ENCODE assay signal across 25 cellular contexts in the genomic region with DNA sequence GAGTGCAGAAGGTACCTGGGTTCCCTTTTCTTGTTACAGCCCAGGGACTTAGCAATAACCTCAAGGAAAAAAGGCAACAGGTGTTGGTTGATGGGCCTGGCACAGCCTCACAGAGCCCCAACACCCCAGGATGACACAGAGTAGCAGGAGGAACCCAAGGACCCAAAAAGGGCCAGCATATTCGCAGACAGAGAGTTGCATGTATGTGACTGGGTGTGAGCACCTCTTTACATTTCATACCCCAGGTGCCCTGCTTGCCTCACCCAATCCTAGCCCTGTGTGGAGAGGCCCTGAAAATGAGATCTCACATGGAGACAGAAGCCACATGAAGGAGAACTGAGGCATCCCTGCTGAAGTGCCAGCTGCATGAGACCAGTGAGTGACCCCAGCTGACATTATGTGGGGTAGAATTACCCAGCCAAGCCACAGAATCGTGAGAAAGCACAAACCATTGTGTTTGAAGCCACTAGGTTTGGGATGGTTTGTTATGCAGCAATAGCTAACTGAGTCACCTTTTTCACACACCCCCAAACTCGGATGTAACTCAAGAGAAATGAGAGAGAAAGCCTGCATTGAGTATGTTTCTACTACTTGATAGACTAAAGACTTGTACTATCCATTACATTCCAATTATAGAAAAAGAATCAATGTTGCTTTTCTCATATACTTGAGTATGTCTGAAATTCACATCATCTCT. TPM values are rescaled to one million over a fixed set of nuclear protein-coding genes. Genes with fewer than 3 reads are reported as not detected.
DNase-seq lines count a peak whose midpoint lies in the region; ATAC-seq and TF ChIP-seq lines count a peak whose summit lies in the region.
"Had no signal": no experiment of that assay in that cellular context is flagged by ENCODE, and none has a peak within 500 bp of the region (broad histone marks: within the 10 kb centered on the region; RNA-seq: fewer than 3 reads in every experiment).

No MANE protein-coding gene starts in this region.

- H3K4ac ChIP-seq in trophoblast cell (ENCODE audit: low read depth, low read length), result no peak overlapping the region

- TF ChIP-seq CTCF in right atrium auricular region (IDR thresholded peaks at IDR 0.05) (no peak), dorsolateral prefrontal cortex (IDR thresholded peaks at IDR 0.05 in 54 of 56, conservative IDR thresholded peaks at IDR 0.05 in 2 of 56; ENCODE audit: low read depth in 1 of 56, partially characterized antibody in 56 of 56) (no peak), testis (IDR thresholded peaks at IDR 0.05) (no peak), A673 (conservative IDR thresholded peaks at IDR 0.05; ENCODE audit: low read depth, low read length) (no peak)

- ATAC-seq in activated T-cell treated with anti-CD3 and anti-CD28 coated beads, Interleukin-2, amount 50 U/mL, for 4 hours, result no peak

- H3K9me3 Mint-ChIP-seq in activated T-cell treated with anti-CD3 and anti-CD28 coated beads, Interleukin-2, amount 50 U/mL, for 4 hours, result no peaks in the 10 kb centered on the region

- H3K4me3 Mint-ChIP-seq in activated T-cell treated with anti-CD3 and anti-CD28 coated beads, Interleukin-2, amount 50 U/mL, for 4 hours, result no peak overlapping the region
- H3K4me3 Mint-ChIP-seq: CD14-positive monocyte, HFFc6 had no signal

- peaks cover 13% of the 10 kb centered on the region for H3K27me3 Mint-ChIP-seq in activated T-cell treated with anti-CD3 and anti-CD28 coated beads, Interleukin-2, amount 50 U/mL, for 4 hours (ENCODE audit: low read depth)

- H2BK12ac ChIP-seq in trophoblast cell (ENCODE audit: low read length), result no peak overlapping the region

- DNase-seq in right atrium auricular region (ENCODE audit: low spot score), result peak; percentile 38
- no peak for DNase-seq in cardiac septum (ENCODE audit: low spot score)
- peak in 1 of 10 donors; percentile 7 for DNase-seq in dorsolateral prefrontal cortex
- DNase-seq in trophoblast cell, result no peak
- peak; percentile 12 for DNase-seq in testis
- no peak for DNase-seq in T-helper 1 cell
- no peak for DNase-seq in A673 (ENCODE audit: low spot score)
- DNase-seq in activated T-cell treated with anti-CD3 and anti-CD28 coated beads, Interleukin-2, amount 50 U/mL, for 4 hours, result no peak
- DNase-seq: ACHN, AML-193, DMS 273 treated with DMSO at 0.1 percent for 48 hours, GF-D8, HFFc6, KBM-7, NCI-H1048, NCI-H1436 treated with DMSO at 0.1 percent for 48 hours, NCI-H2029 treated with DMSO at 0.1 percent for 48 hours, NCI-H2171 treated with DMSO at 0.1 percent for 48 hours, NCI-H748 treated with DMSO at 0.1 percent for 48 hours, OCI-M1 had no signal

- H3K79me1 ChIP-seq in trophoblast cell (ENCODE audit: low read length), result no peaks in the 10 kb centered on the region

- no peak overlapping the region for H2AFZ ChIP-seq in trophoblast cell (ENCODE audit: insufficient read depth, low read length, poor library complexity)

- H3K4me1 ChIP-seq in right atrium auricular region (peaks cover 0 to 29% of the 10 kb centered on the region in 2 donors), trophoblast cell (ENCODE audit: control insufficient read depth in 1 of 2, insufficient read depth in 2 of 2, low read length in 2 of 2) (peaks cover 3 to 8% of the 10 kb centered on the region in 2 experiments), testis (peaks cover 18% of the 10 kb centered on the region), A673 (ENCODE audit: insufficient read depth, low read length, poor library complexity, severe bottlenecking) (no peaks in the 10 kb centered on the region)

- no peaks in the 10 kb centered on the region for H3K4me1 Mint-ChIP-seq in activated T-cell treated with anti-CD3 and anti-CD28 coated beads, Interleukin-2, amount 50 U/mL, for 4 hours (ENCODE audit: low read depth)

- peak overlapping the region; percentile 80 to 84 for H3K27ac ChIP-seq in right atrium auricular region
- H3K27ac ChIP-seq in dorsolateral prefrontal cortex, result peak overlapping the region; percentile 65 to 100 (median 100)
- no peak overlapping the region for H3K27ac ChIP-seq in trophoblast cell (ENCODE audit: low read depth, low read length)
- peak overlapping the region in 1 of 2 donors; percentile 33 for H3K27ac ChIP-seq in testis
- no peak overlapping the region for H3K27ac ChIP-seq in A673 (ENCODE audit: low read depth, low read length, poor library complexity, severe bottlenecking)

- H3K36me3 ChIP-seq in right atrium auricular region, result no peaks in the 10 kb centered on the region
- H3K36me3 ChIP-seq in trophoblast cell (ENCODE audit: control insufficient read depth in 1 of 2, insufficient read depth in 2 of 2, low read length in 2 of 2), result no peaks in the 10 kb centered on the region
- no peaks in the 10 kb centered on the region for H3K36me3 ChIP-seq in testis (ENCODE audit: low read depth, missing control alignments)
- H3K36me3 ChIP-seq in A673 (ENCODE audit: insufficient read depth, low read length, poor library complexity, severe bottlenecking), result no peaks in the 10 kb centered on the region

- no peaks in the 10 kb centered on the region for H3K27me3 ChIP-seq in right atrium auricular region
- H3K27me3 ChIP-seq in dorsolateral prefrontal cortex, result no peaks in the 10 kb centered on the region
- H3K27me3 ChIP-seq in trophoblast cell (ENCODE audit: insufficient read depth, low read length), result peaks cover 2% of the 10 kb centered on the region
- no peaks in the 10 kb centered on the region for H3K27me3 ChIP-seq in testis
- H3K27me3 ChIP-seq in A673 (replicated peaks; ENCODE audit: insufficient read depth, low read depth, low read length, poor library complexity), result no peaks in the 10 kb centered on the region

- H3K18ac ChIP-seq in trophoblast cell (ENCODE audit: low read length), result no peak overlapping the region

- H2AK5ac ChIP-seq in trophoblast cell (ENCODE audit: low read length), result no peak overlapping the region

- H3K4me3 ChIP-seq in right atrium auricular region, result no peak overlapping the region
- no peak overlapping the region for H3K4me3 ChIP-seq in dorsolateral prefrontal cortex
- no peak overlapping the region for H3K4me3 ChIP-seq in trophoblast cell (ENCODE audit: low read depth, low read length)
- no peak overlapping the region for H3K4me3 ChIP-seq in testis
- H3K4me3 ChIP-seq in A673 (ENCODE audit: low read depth, low read length, poor library complexity, severe bottlenecking), result no peak overlapping the region

- no peak overlapping the region for H3K4me2 ChIP-seq in trophoblast cell (ENCODE audit: low read length)

- WGBS in trophoblast cell (ENCODE audit: extremely low coverage, insufficient coverage, insufficient read length), result no CpG with 5 or more reads among the region's 3 CpGs
- WGBS in testis, 2 donors, result 83% methylated on average over 3 of the region's 3 CpGs

- H4K12ac ChIP-seq in trophoblast cell (ENCODE audit: low read depth, low read length), result no peak overlapping the region

- no peak overlapping the region for H2BK5ac ChIP-seq in trophoblast cell (ENCODE audit: low read depth, low read length, poor library complexity)

- no peaks in the 10 kb centered on the region for H3K36me3 Mint-ChIP-seq in activated T-cell treated with anti-CD3 and anti-CD28 coated beads, Interleukin-2, amount 50 U/mL, for 4 hours (ENCODE audit: insufficient read depth)
- H3K36me3 Mint-ChIP-seq: CD14-positive monocyte had no signal

- CTCF ChIA-PET in A673 (lab: Charles Lee), result no interaction called here

- no TSS peak for BruUV-seq in A673 (replicated peaks; lab: Mats Ljungman, UMichigan)

- no peak overlapping the region for H3K9ac ChIP-seq in trophoblast cell (ENCODE audit: low read length)

- no peak overlapping the region for H4K91ac ChIP-seq in trophoblast cell (ENCODE audit: low read depth, low read length)

- intact Hi-C loops in cardiac septum (cut with DNase I), result no loop called here
- intact Hi-C loops in dorsolateral prefrontal cortex (cut with DNase I), result no loop called here
- intact Hi-C loops in testis (cut with DNase I; ENCODE audit: low total_unique reads), result no loop called here
- intact Hi-C loops in A673 (cut with micrococcal nuclease; ENCODE audit: unreplicated experiment), result no loop called here

- H3K23ac ChIP-seq in trophoblast cell (ENCODE audit: low read length), result peak overlapping the region; percentile 12

- no peaks in the 10 kb centered on the region for H3K79me2 ChIP-seq in trophoblast cell (ENCODE audit: control insufficient read depth, insufficient read depth, low read length, poor library complexity)

- TF ChIP-seq POLR2A in testis (IDR thresholded peaks at IDR 0.05), result no peak

- H3K9me3 ChIP-seq in right atrium auricular region, result no peaks in the 10 kb centered on the region
- H3K9me3 ChIP-seq in trophoblast cell (ENCODE audit: insufficient read depth, low read depth, low read length), result peaks cover 3% of the 10 kb centered on the region
- H3K9me3 ChIP-seq in testis, result no peaks in the 10 kb centered on the region
- no peaks in the 10 kb centered on the region for H3K9me3 ChIP-seq in A673 (ENCODE audit: low read depth, low read length, poor library complexity, severe bottlenecking)

- no peak overlapping the region for H4K8ac ChIP-seq in trophoblast cell (ENCODE audit: low read depth, low read length)

- POLR2A ChIA-PET in A673 (lab: Charles Lee; ENCODE audit: low non-redundant PET), result no interaction called here

- H2BK120ac ChIP-seq in trophoblast cell (ENCODE audit: insufficient read depth, low read length, poor library complexity), result no peak overlapping the region

- no peak overlapping the region for H3K14ac ChIP-seq in trophoblast cell (ENCODE audit: low read length)

RNA-seq across cellular contexts. Expression of a gene that starts 26.2 kb away (rescaled TPM):
- total RNA-seq in right atrium auricular region (100 to 1,000 TPM; 444 to 908 TPM), cardiac septum (505 TPM), dorsolateral prefrontal cortex (100 to 1,000 TPM in 90 of 120 experiments, 10 to 100 TPM in 30; 39.4 to 400 (median 145) TPM), testis (1 to 10 TPM; 6.4 to 7.2 TPM), A673 (2021) (not detected in 2 replicates)
- polyA plus RNA-seq in trophoblast cell (2013), result 0.43 and 0.63 TPM in 2 replicates
- 6.1 TPM for polyA plus RNA-seq in testis (ENCODE audit: insufficient read depth, low read depth, low replicate concordance)
- total RNA-seq in activated T-cell treated with anti-CD3 and anti-CD28 coated beads, Interleukin-2, amount 50 U/mL, for 4 hours, result not detected
- total RNA-seq: H1, HFFc6, M059J, NCI-H460, RPMI7951 had no signal
- polyA plus RNA-seq: CD14-positive monocyte had no signal

RNA-seq across cellular contexts. Expression of a gene that starts 43.5 kb away (rescaled TPM):
- total RNA-seq in right atrium auricular region (under 1 TPM; 0.15 to 0.63 TPM), cardiac septum (0.57 TPM), dorsolateral prefrontal cortex (under 1 TPM in 16 of 120 experiments, not detected in 104; 0.16 to 0.51 (median 0.24) TPM), testis (1 to 10 TPM in 1 of 2 donors, under 1 TPM in 1; 0.62 to 3.1 TPM), A673 (2021) (not detected in 2 replicates)
- polyA plus RNA-seq in trophoblast cell (2013), result not detected in 2 replicates
- polyA plus RNA-seq in testis (ENCODE audit: insufficient read depth, low read depth, low replicate concordance), result 3.2 TPM
- not detected for total RNA-seq in activated T-cell treated with anti-CD3 and anti-CD28 coated beads, Interleukin-2, amount 50 U/mL, for 4 hours
- total RNA-seq: H1, HFFc6, M059J, NCI-H460, RPMI7951 had no signal
- polyA plus RNA-seq: CD14-positive monocyte had no signal

RNA-seq across cellular contexts. Expression of a gene that starts 44.2 kb away (rescaled TPM):
- total RNA-seq in right atrium auricular region (under 1 TPM in 1 of 2 donors, not detected in 1; 0.35 TPM), cardiac septum (1.1 TPM), dorsolateral prefrontal cortex (10 to 100 TPM in 9 of 120 experiments, 1 to 10 TPM in 110, under 1 TPM in 1; 0.52 to 15.0 (median 6.0) TPM), testis (10 to 100 TPM in 1 of 2 donors, 1 to 10 TPM in 1; 6.5 to 12.5 TPM), A673 (2021) (0.55 TPM in 1 of 2 replicates, not detected in the other)
- 0.81 and 1.0 TPM in 2 replicates for polyA plus RNA-seq in trophoblast cell (2013)
- 23.0 TPM for polyA plus RNA-seq in testis (ENCODE audit: insufficient read depth, low read depth, low replicate concordance)
- total RNA-seq in activated T-cell treated with anti-CD3 and anti-CD28 coated beads, Interleukin-2, amount 50 U/mL, for 4 hours, result under 1 TPM; 0.29 to 0.73 (median 0.35) TPM
- total RNA-seq: H1 had no signal

Comparison
In these comparisons a context has a peak if more than half of its experiments do, and no peak if none do; other contexts are left out.
1. DNase-seq: peak in right atrium auricular region (single experiment) and testis (single experiment); none in cardiac septum (single experiment), trophoblast cell (0 of 2), T-helper 1 cell (0 of 5), A673 (single experiment) and activated T-cell treated with anti-CD3 and anti-CD28 coated beads, Interleukin-2, amount 50 U/mL, for 4 hours (single experiment).
2. H3K27ac ChIP-seq: peak in right atrium auricular region (2 of 2) and dorsolateral prefrontal cortex (59 of 59); none in trophoblast cell (single experiment) and A673 (single experiment).
3. RNA of a gene that starts 26.2 kb away (total RNA-seq): 444 to 908 TPM in right atrium auricular region, 505 TPM in cardiac septum (single experiment) and 39.4 to 400 TPM in dorsolateral prefrontal cortex; 6.4 to 7.2 TPM in testis, not detected in A673 and not detected in activated T-cell treated with anti-CD3 and anti-CD28 coated beads, Interleukin-2, amount 50 U/mL, for 4 hours; every median in the first group is over 4 times any median in the second.